ENCODE assay signal across 12 cellular contexts in the genomic region with DNA sequence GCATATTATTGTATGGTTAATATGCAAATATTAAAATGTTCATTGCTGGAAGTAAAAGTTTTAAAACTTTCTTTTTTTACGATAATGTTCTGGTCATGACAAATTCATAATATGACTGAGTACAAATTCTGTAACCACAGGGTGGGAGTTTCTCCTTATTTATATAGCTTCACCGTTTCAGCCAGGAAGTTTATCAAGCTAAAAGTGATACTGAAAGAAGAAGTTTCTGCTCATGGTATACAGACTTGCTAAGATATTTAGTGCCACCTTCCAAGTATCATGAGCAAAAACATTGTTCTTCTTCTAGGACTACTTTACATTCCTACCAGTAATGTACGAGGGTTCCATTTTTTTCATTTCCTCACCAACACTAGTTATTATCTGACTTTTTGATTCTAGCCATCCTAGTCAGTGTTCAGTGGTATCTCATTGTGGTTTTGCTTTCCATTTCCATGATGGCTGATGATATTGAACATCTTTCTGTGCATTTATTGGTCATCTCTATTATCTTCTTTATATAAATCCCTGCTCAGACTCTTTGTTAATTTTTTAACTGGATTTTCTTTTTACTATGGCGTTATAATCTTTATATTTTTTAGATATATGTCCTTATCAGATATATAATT.
DNase-seq lines count a peak whose midpoint lies in the region; ATAC-seq lines count a peak whose summit lies in the region.
"Had no signal": no experiment of that assay in that cellular context is flagged by ENCODE, and none has a peak within 500 bp of the region (broad histone marks: within the 10 kb centered on the region; RNA-seq: fewer than 3 reads in every experiment).

No MANE protein-coding gene starts in this region.

- peak overlapping the region in 4 of 6 donors; percentile 11 to 58 (median 48) for H3K27ac Mint-ChIP-seq in naive B cell
- H3K27ac Mint-ChIP-seq: T-helper 1 cell treated with Interleukin-12 subunit alpha and Interleukin-12 subunit beta and Interleukin-4 antibody, amounts not matched to agents 30 μg/mL and 1 μg/mL, for 36 hours had no signal

- H3K4me1 Mint-ChIP-seq in naive B cell, result peaks cover 4 to 11% (median 11%) of the 10 kb centered on the region in 3 donors

- peak; percentile 47 for DNase-seq in NOMO-1 treated with DMSO at 0.1 percent for 48 hours (lab: John Stamatoyannopoulos, UW; ENCODE audit: unreplicated experiment)
- no peak for DNase-seq in NOMO-1 treated with dmso at 0.1 percent for 144 hours (lab: John Stamatoyannopoulos, UW; ENCODE audit: unreplicated experiment)
- no peak for DNase-seq in naive B cell
- DNase-seq in islet precursor cell, result no peak
- no peak for DNase-seq in NCI-H82 treated with DMSO at 0.1 percent for 48 hours (lab: John Stamatoyannopoulos, UW; ENCODE audit: unreplicated experiment)
- DNase-seq in UCSD-AML1 (lab: John Stamatoyannopoulos, UW; ENCODE audit: unreplicated experiment), result no peak
- DNase-seq: left ventricle myocardium inferior, MG63 had no signal

- peaks cover 0 to 7% (median 0%) of the 10 kb centered on the region in 3 donors for H3K27me3 Mint-ChIP-seq in naive B cell

- peak overlapping the region in 3 of 8 donors; percentile 16 to 67 (median 26) for H3K4me3 Mint-ChIP-seq in naive B cell
- H3K4me3 Mint-ChIP-seq: T-helper 1 cell treated with Interleukin-12 subunit alpha and Interleukin-12 subunit beta and Interleukin-4 antibody, amounts not matched to agents 30 μg/mL and 1 μg/mL, for 36 hours had no signal

- ATAC-seq in GM21576 (IDR thresholded peaks at IDR 0.05; ENCODE audit: unreplicated experiment), result peak; percentile 77
- peak; percentile 67 for ATAC-seq in HG03196 (IDR thresholded peaks at IDR 0.05; ENCODE audit: unreplicated experiment)
- no peak for ATAC-seq in naive B cell (ENCODE audit: low read depth in 2 of 2)
- ATAC-seq: gastroesophageal sphincter had no signal

- no peaks in the 10 kb centered on the region for H3K9me3 Mint-ChIP-seq in naive B cell
- H3K9me3 Mint-ChIP-seq: T-helper 1 cell treated with Interleukin-12 subunit alpha and Interleukin-12 subunit beta and Interleukin-4 antibody, amounts not matched to agents 30 μg/mL and 1 μg/mL, for 36 hours had no signal

- no peaks in the 10 kb centered on the region for H3K36me3 Mint-ChIP-seq in naive B cell

Comparison
In these comparisons a context has a peak if more than half of its experiments do, and no peak if none do; other contexts are left out.
1. ATAC-seq: peak in GM21576 (single experiment) and HG03196 (single experiment); none in naive B cell (0 of 2).